5 cellular contexts compared by ENCODE assay signal in genomic region chr7:100564405-100564804, GRCh38. TPM values are rescaled to one million over a fixed set of nuclear protein-coding genes. Genes with fewer than 3 reads are reported as not detected.
"Had no signal": no experiment of that assay in that cellular context is flagged by ENCODE, and none has a peak within 500 bp of the region (broad histone marks: within the 10 kb centered on the region; RNA-seq: fewer than 3 reads in every experiment).

No MANE protein-coding gene starts in this region.

RNA-seq across cellular contexts. Expression of gene SAP25, which starts 9.3 kb away (rescaled TPM):
- total RNA-seq: dermis blood vessel endothelial cell, foreskin keratinocyte, occipital lobe, urinary bladder had no signal

RNA-seq across cellular contexts. Expression of gene FBXO24, which starts 21.7 kb away (rescaled TPM):
- total RNA-seq: dermis blood vessel endothelial cell, glomerular endothelial cell had no signal
